ENCODE assay signal across 15 cellular contexts in the genomic region with DNA sequence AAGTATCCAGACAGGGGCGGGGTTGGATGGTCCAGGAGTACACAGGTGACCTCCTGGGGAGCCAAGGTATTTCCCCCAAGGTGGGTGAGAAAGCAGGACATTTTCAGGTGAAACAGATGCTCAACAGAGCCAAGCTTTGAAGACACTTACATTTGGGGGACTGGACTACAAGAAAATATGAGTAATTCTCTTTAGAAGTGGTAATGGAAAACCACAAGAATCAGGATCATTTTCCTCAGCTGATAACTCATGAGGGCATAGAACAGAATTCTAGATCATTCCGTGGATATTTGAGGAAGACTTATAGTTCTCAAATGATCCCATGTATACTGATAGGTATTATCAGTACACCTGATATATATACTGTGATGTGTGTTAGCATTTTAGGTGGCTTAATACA.
DNase-seq lines count a peak whose midpoint lies in the region; ATAC-seq and TF ChIP-seq lines count a peak whose summit lies in the region.
"Had no signal": no experiment of that assay in that cellular context is flagged by ENCODE, and none has a peak within 500 bp of the region (broad histone marks: within the 10 kb centered on the region; RNA-seq: fewer than 3 reads in every experiment).

No MANE protein-coding gene starts in this region.

- ATAC-seq in stimulated activated naive CD8-positive, alpha-beta T cell treated with anti-CD3 and anti-CD28 coated beads, Interleukin-15, amount 100 ng/mL, for 72 hours = no peak
- no peak for ATAC-seq in omental fat pad (ENCODE audit: low FRiP score)

- no peaks in the 10 kb centered on the region for H3K36me3 Mint-ChIP-seq in stimulated activated naive CD8-positive, alpha-beta T cell treated with anti-CD3 and anti-CD28 coated beads, Interleukin-15, Interleukin-2, amounts not matched to agents 100 ng/mL and 50 ng/mL, for 24 hours (ENCODE audit: low read depth)

- H3K27me3 Mint-ChIP-seq in stimulated activated naive CD8-positive, alpha-beta T cell treated with anti-CD3 and anti-CD28 coated beads, Interleukin-15, Interleukin-2, amounts not matched to agents 100 ng/mL and 50 ng/mL, for 24 hours = peaks cover 5% of the 10 kb centered on the region
- H3K27me3 Mint-ChIP-seq in stimulated activated naive CD8-positive, alpha-beta T cell treated with anti-CD3 and anti-CD28 coated beads, Interleukin-15, amount 100 ng/mL, for 72 hours = no peaks in the 10 kb centered on the region

- peaks cover 19% of the 10 kb centered on the region for H3K4me1 Mint-ChIP-seq in stimulated activated naive CD8-positive, alpha-beta T cell treated with anti-CD3 and anti-CD28 coated beads, Interleukin-15, Interleukin-2, amounts not matched to agents 100 ng/mL and 50 ng/mL, for 24 hours (ENCODE audit: low read depth)
- H3K4me1 Mint-ChIP-seq in stimulated activated naive CD8-positive, alpha-beta T cell treated with anti-CD3 and anti-CD28 coated beads, Interleukin-15, amount 100 ng/mL, for 72 hours = peaks cover 19% of the 10 kb centered on the region

- TF ChIP-seq CTCF in GM10248 (IDR thresholded peaks at IDR 0.05; ENCODE audit: control extremely low read depth, extremely low read depth, low read depth, missing control alignments) (no peak), coronary artery (IDR thresholded peaks at IDR 0.05) (no peak), omental fat pad (IDR thresholded peaks at IDR 0.05) (no peak)

- peak overlapping the region; percentile 72 for H3K27ac Mint-ChIP-seq in stimulated activated naive CD8-positive, alpha-beta T cell treated with anti-CD3 and anti-CD28 coated beads, Interleukin-15, Interleukin-2, amounts not matched to agents 100 ng/mL and 50 ng/mL, for 24 hours
- peak overlapping the region in 1 of 2 donors; percentile 67 for H3K27ac Mint-ChIP-seq in stimulated activated naive CD8-positive, alpha-beta T cell treated with anti-CD3 and anti-CD28 coated beads, Interleukin-15, amount 100 ng/mL, for 72 hours

- H3K27ac ChIP-seq in epithelial cell of prostate (peak overlapping the region; percentile 23), coronary artery (no peak overlapping the region)
- H3K27ac ChIP-seq: SJCRH30 had no signal

- no peak for DNase-seq in stimulated activated naive CD8-positive, alpha-beta T cell treated with anti-CD3 and anti-CD28 coated beads, Interleukin-15, amount 100 ng/mL, for 72 hours
- DNase-seq in RPMI7951 (ENCODE audit: low read depth) = peak; percentile 31
- no peak for DNase-seq in epithelial cell of prostate (ENCODE audit: low read depth, low spot score)
- no peak for DNase-seq in amygdala (lab: John Stamatoyannopoulos, UW)
- no peak for DNase-seq in GM10248 (ENCODE audit: extremely low spot score)
- no peak for DNase-seq in coronary artery (ENCODE audit: low spot score)
- DNase-seq in omental fat pad (ENCODE audit: low spot score) = no peak
- DNase-seq: ACHN, BE2C, Kasumi-1, NCI-H2029 treated with DMSO at 0.1 percent for 48 hours, NCI-H510A treated with DMSO at 0.1 percent for 48 hours, RPMI8226, SJCRH30 had no signal

- no peak overlapping the region for H3K4me3 Mint-ChIP-seq in stimulated activated naive CD8-positive, alpha-beta T cell treated with anti-CD3 and anti-CD28 coated beads, Interleukin-15, Interleukin-2, amounts not matched to agents 100 ng/mL and 50 ng/mL, for 24 hours
- no peak overlapping the region for H3K4me3 Mint-ChIP-seq in stimulated activated naive CD8-positive, alpha-beta T cell treated with anti-CD3 and anti-CD28 coated beads, Interleukin-15, amount 100 ng/mL, for 72 hours

- CTCF ChIA-PET in GM10248 (lab: Yijun Ruan, JAX) = interaction anchor here (1.2 to 1.6 kb wide), 4 partner anchors 11 to 78 kb away, joined by 3 to 4 read pairs (median 4); no protein-coding TSS in a partner anchor

- H3K4me3 ChIP-seq in coronary artery = no peak overlapping the region
- H3K4me3 ChIP-seq: SJCRH30 had no signal

- POLR2A ChIA-PET in GM10248 (lab: Yijun Ruan, JAX) = no interaction called here

- no peaks in the 10 kb centered on the region for H3K9me3 Mint-ChIP-seq in stimulated activated naive CD8-positive, alpha-beta T cell treated with anti-CD3 and anti-CD28 coated beads, Interleukin-15, Interleukin-2, amounts not matched to agents 100 ng/mL and 50 ng/mL, for 24 hours
- H3K9me3 Mint-ChIP-seq in stimulated activated naive CD8-positive, alpha-beta T cell treated with anti-CD3 and anti-CD28 coated beads, Interleukin-15, amount 100 ng/mL, for 72 hours = no peaks in the 10 kb centered on the region
